Comparison of ENCODE assay signal across 9 cellular contexts in the genomic region with DNA sequence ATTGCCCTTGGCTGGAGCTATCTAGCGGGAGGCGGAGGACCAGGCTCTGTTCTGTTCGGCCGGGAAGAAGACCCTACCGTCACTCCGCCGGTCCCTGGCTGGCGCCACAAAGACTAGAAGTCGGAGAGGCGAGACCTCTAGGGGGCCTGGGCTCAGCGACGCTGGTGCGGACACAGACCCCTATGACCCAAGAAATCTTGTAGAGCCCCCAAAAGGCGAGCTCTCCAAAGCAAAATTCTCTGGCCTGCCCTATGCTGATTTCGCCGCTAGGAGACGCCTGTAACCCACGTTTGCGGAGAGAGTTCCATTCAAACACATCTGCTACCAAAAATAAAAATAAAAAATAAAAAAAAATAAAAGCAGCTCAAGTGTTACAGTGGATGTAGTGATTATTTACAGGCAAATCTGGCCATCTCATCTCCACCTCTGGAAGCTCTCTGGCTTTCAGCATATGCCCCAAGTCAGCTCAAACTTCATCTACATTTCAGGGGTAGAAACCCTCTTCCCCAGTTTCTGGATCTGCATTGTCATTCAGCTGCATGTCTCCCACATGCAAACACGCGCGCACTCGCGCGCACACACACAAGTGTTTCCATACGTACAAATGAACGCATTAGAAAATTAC. TPM values are rescaled to one million over a fixed set of nuclear protein-coding genes. Genes with fewer than 3 reads are reported as not detected.
A peak's percentile ranks its signal among the peaks of the same experiment; 100 is the strongest.
DNase-seq lines count a peak whose midpoint lies in the region; ATAC-seq and TF ChIP-seq lines count a peak whose summit lies in the region.
"Had no signal": no experiment of that assay in that cellular context is flagged by ENCODE, and none has a peak within 500 bp of the region (broad histone marks: within the 10 kb centered on the region; RNA-seq: fewer than 3 reads in every experiment).

No MANE protein-coding gene starts in this region.

- H3K9me3 ChIP-seq in esophagus muscularis mucosa = no peaks in the 10 kb centered on the region
- no peaks in the 10 kb centered on the region for H3K9me3 ChIP-seq in neural progenitor cell (ENCODE audit: low read depth)

- H4K20me1 ChIP-seq in neural progenitor cell (ENCODE audit: low read depth) = peaks cover 7% of the 10 kb centered on the region

- ATAC-seq in HG03196 (IDR thresholded peaks at IDR 0.05; ENCODE audit: unreplicated experiment) (peak; percentile 55), HG03280 (IDR thresholded peaks at IDR 0.05; ENCODE audit: unreplicated experiment) (no peak)

- no peaks in the 10 kb centered on the region for H3K9me3 Mint-ChIP-seq in neural progenitor cell

- DNase-seq in A172 (ENCODE audit: low spot score) (peak; percentile 51), GM06990 (ENCODE audit: extremely low read depth, insufficient read length) (no peak), RPMI8226 (peak; percentile 11), esophagus muscularis mucosa (ENCODE audit: extremely low spot score) (no peak), neural progenitor cell (ENCODE audit: low spot score) (peak; percentile 80), ureter (ENCODE audit: low spot score) (no peak)

- peak overlapping the region; percentile 81 for H2AFZ ChIP-seq in neural progenitor cell (replicated peaks)

- H3K9ac ChIP-seq in neural progenitor cell = no peak overlapping the region

- H3K27ac Mint-ChIP-seq in neural progenitor cell = no peak overlapping the region

- H3K4me3 ChIP-seq in GM06990 (replicated peaks; ENCODE audit: low read depth, low read length) = no peak overlapping the region
- H3K4me3 ChIP-seq in esophagus muscularis mucosa = peak overlapping the region; percentile 51 to 62 (median 56)
- H3K4me3 ChIP-seq in neural progenitor cell = peak overlapping the region; percentile 57
- H3K4me3 ChIP-seq: skin epidermis had no signal

- peaks cover 26% of the 10 kb centered on the region for H3F3A ChIP-seq in neural progenitor cell (ENCODE audit: low read depth)

- H3K4me1 ChIP-seq in esophagus muscularis mucosa = peaks cover 49 to 59% (median 56%) of the 10 kb centered on the region in 4 donors
- H3K4me1 ChIP-seq in neural progenitor cell = peaks cover 21% of the 10 kb centered on the region

- H3K36me3 ChIP-seq in GM06990 (ENCODE audit: control insufficient read depth, insufficient read depth, low read length) (no peaks in the 10 kb centered on the region), esophagus muscularis mucosa (no peaks in the 10 kb centered on the region), neural progenitor cell (no peaks in the 10 kb centered on the region)

- H3K4me3 Mint-ChIP-seq in neural progenitor cell = peak overlapping the region; percentile 93

- H3K36me3 Mint-ChIP-seq in neural progenitor cell = no peaks in the 10 kb centered on the region

- TF ChIP-seq CTCF in GM06990 (IDR thresholded peaks at IDR 0.05; ENCODE audit: insufficient read depth, low read length, poor library complexity, severe bottlenecking) (peak; percentile 73), esophagus muscularis mucosa (IDR thresholded peaks at IDR 0.05) (peak; percentile 76 to 98 (median 80)), neural progenitor cell (IDR thresholded peaks at IDR 0.05) (peak; percentile 91)

- WGBS in esophagus muscularis mucosa = 2% methylated on average over 21 of the region's 27 CpGs

- intact Hi-C loops in esophagus muscularis mucosa (cut with DNase I) = no loop called here

- H3K4me2 ChIP-seq in neural progenitor cell = peak overlapping the region; percentile 83

- no peak for TF ChIP-seq EP300 in esophagus muscularis mucosa (IDR thresholded peaks at IDR 0.05)

- H3K27me3 ChIP-seq in GM06990 (replicated peaks; ENCODE audit: control insufficient read depth, insufficient read depth, low read length) (no peaks in the 10 kb centered on the region), esophagus muscularis mucosa (peaks cover 3 to 38% (median 17%) of the 10 kb centered on the region in 4 donors), neural progenitor cell (peaks cover 68% of the 10 kb centered on the region)

- H3K79me2 ChIP-seq in neural progenitor cell (ENCODE audit: low read depth) = no peaks in the 10 kb centered on the region

- peaks cover 39% of the 10 kb centered on the region for H3K4me1 Mint-ChIP-seq in neural progenitor cell

- peaks cover 30% of the 10 kb centered on the region for H3K27me3 Mint-ChIP-seq in neural progenitor cell (ENCODE audit: insufficient read depth, low read depth)

- no peak overlapping the region for H3K27ac ChIP-seq in esophagus muscularis mucosa (replicated peaks in 1 of 4)
- no peak overlapping the region for H3K27ac ChIP-seq in neural progenitor cell
- H3K27ac ChIP-seq: skin epidermis had no signal

- TF ChIP-seq POLR2A in esophagus muscularis mucosa (IDR thresholded peaks at IDR 0.05; ENCODE audit: low read depth) = no peak

RNA-seq across cellular contexts. Expression of a gene that starts 2.4 kb away (rescaled TPM):
- total RNA-seq in A172 (2014; rRNA removed; shearing (Covaris generic)) = 14.1 and 18.9 TPM in 2 replicates
- total RNA-seq in esophagus muscularis mucosa (under 1 TPM; 0.42 to 0.71 (median 0.62) TPM), neural progenitor cell (ENCODE audit: low replicate concordance) (0.15 and 0.46 TPM in 2 replicates), ureter (12.1 TPM)

Comparison
In these comparisons a context has a peak if more than half of its experiments do, and no peak if none do; other contexts are left out.
1. DNase-seq: peak in A172 (single experiment), RPMI8226 (single experiment) and neural progenitor cell (single experiment); none in GM06990 (single experiment), esophagus muscularis mucosa (single experiment) and ureter (single experiment).
2. Peak in every context shown above with its lines, with median percentiles within 50 percentile points of each other: CTCF ChIP-seq.